ENCODE assay signal across 19 cellular contexts in genomic region chr22:28808716-28809355, GRCh38. TPM values are rescaled to one million over a fixed set of nuclear protein-coding genes. Genes with fewer than 3 reads are reported as not detected.
A peak's percentile ranks its signal among the peaks of the same experiment; 100 is the strongest.
DNase-seq lines count a peak whose midpoint lies in the region; ATAC-seq and TF ChIP-seq lines count a peak whose summit lies in the region.
"Had no signal": no experiment of that assay in that cellular context is flagged by ENCODE, and none has a peak within 500 bp of the region (broad histone marks: within the 10 kb centered on the region; RNA-seq: fewer than 3 reads in every experiment).

No MANE protein-coding gene starts in this region.

- no peak overlapping the region for H3K9ac ChIP-seq in neural progenitor cell

- ATAC-seq in body of pancreas (no peak), HG02852 (IDR thresholded peaks at IDR 0.05; ENCODE audit: unreplicated experiment) (no peak)
- ATAC-seq: gastrocnemius medialis had no signal

- H3K27me3 ChIP-seq in body of pancreas = no peaks in the 10 kb centered on the region
- no peaks in the 10 kb centered on the region for H3K27me3 ChIP-seq in neural progenitor cell
- no peaks in the 10 kb centered on the region for H3K27me3 ChIP-seq in brain microvascular endothelial cell (replicated peaks)
- H3K27me3 ChIP-seq: gastrocnemius medialis had no signal

- no peaks in the 10 kb centered on the region for H3K9me3 ChIP-seq in HEK293 (ENCODE audit: control insufficient read depth, insufficient read depth, low read depth, low read length)
- no peaks in the 10 kb centered on the region for H3K9me3 ChIP-seq in body of pancreas
- H3K9me3 ChIP-seq in neural progenitor cell (ENCODE audit: low read depth) = no peaks in the 10 kb centered on the region
- H3K9me3 ChIP-seq: gastrocnemius medialis had no signal

- DNase-seq in activated CD4-positive, alpha-beta T cell treated with anti-CD3 and anti-CD28 coated beads, Interleukin-2, amount 10 ng/mL, durations not matched to agents 24 days and 14 days = no peak
- no peak for DNase-seq in activated CD4-positive, alpha-beta T cell treated with anti-CD3 and anti-CD28 coated beads for 1 hour
- DNase-seq in body of pancreas = no peak
- no peak for DNase-seq in neural progenitor cell (ENCODE audit: low spot score)
- no peak for DNase-seq in DMS153 (lab: John Stamatoyannopoulos, UW)
- no peak for DNase-seq in brain microvascular endothelial cell
- DNase-seq: activated gamma-delta T cell treated with Interleukin-2 at 50 U/mL for 16 hours; CD4-positive, alpha-beta T cell; cortex of kidney; EL; gastrocnemius medialis; NCI-H1930; NCI-H510A; nephron progenitor cell; Right ventricle myocardium superior; stimulated activated naive CD4-positive, alpha-beta T cell treated with Interleukin-2 at 50 U/mL for 16 hours; T-helper 9 cell had no signal

- peaks cover 39% of the 10 kb centered on the region for H3K36me3 Mint-ChIP-seq in activated CD4-positive, alpha-beta T cell treated with anti-CD3 and anti-CD28 coated beads, Interleukin-2, amount 10 ng/mL, durations not matched to agents 24 days and 14 days (ENCODE audit: low read depth)
- H3K36me3 Mint-ChIP-seq in neural progenitor cell = peaks cover 5% of the 10 kb centered on the region

- H3K27ac ChIP-seq in HEK293 (ENCODE audit: extremely low read depth, low read depth, low read length) (no peak overlapping the region), body of pancreas (peak overlapping the region; percentile 11 to 91 (median 45)), neural progenitor cell (no peak overlapping the region), brain microvascular endothelial cell (no peak overlapping the region)
- H3K27ac ChIP-seq: gastrocnemius medialis had no signal

- in situ Hi-C loops in brain microvascular endothelial cell (cut with HindIII; ENCODE audit: low pct_ligation_motif_present, low sequenced_read_pairs) = no loop called here

- TF ChIP-seq POLR2A in body of pancreas (IDR thresholded peaks at IDR 0.05) = no peak

- no peaks in the 10 kb centered on the region for H3F3A ChIP-seq in neural progenitor cell (ENCODE audit: low read depth)

- no peaks in the 10 kb centered on the region for H3K27me3 Mint-ChIP-seq in activated CD4-positive, alpha-beta T cell treated with anti-CD3 and anti-CD28 coated beads, Interleukin-2, amount 10 ng/mL, durations not matched to agents 24 days and 14 days
- H3K27me3 Mint-ChIP-seq in neural progenitor cell (ENCODE audit: insufficient read depth, low read depth) = peaks cover 4% of the 10 kb centered on the region
- H3K27me3 Mint-ChIP-seq: CD4-positive, alpha-beta T cell had no signal

- no peaks in the 10 kb centered on the region for H4K20me1 ChIP-seq in neural progenitor cell (ENCODE audit: low read depth)

- intact Hi-C loops in activated CD4-positive, alpha-beta T cell treated with anti-CD3 and anti-CD28 coated beads, Interleukin-2, amount 10 ng/mL, durations not matched to agents 24 days and 14 days (cut with micrococcal nuclease) = no loop called here
- intact Hi-C loops in body of pancreas (cut with DNase I) = no loop called here

- peaks cover 58% of the 10 kb centered on the region for H3K4me1 Mint-ChIP-seq in activated CD4-positive, alpha-beta T cell treated with anti-CD3 and anti-CD28 coated beads, Interleukin-2, amount 10 ng/mL, durations not matched to agents 24 days and 14 days
- H3K4me1 Mint-ChIP-seq in neural progenitor cell = peaks cover 18% of the 10 kb centered on the region

- POLR2A ChIA-PET in HEK293 (lab: Yijun Ruan, JAX) = interaction anchor here (2.2 kb wide), 1 partner anchor 9 kb away, joined by 15 read pairs; the partner anchor contains the start of gene XBP1

- no peak overlapping the region for H3K4me3 ChIP-seq in HEK293 (ENCODE audit: low read depth, low read length)
- no peak overlapping the region for H3K4me3 ChIP-seq in body of pancreas
- H3K4me3 ChIP-seq in neural progenitor cell = no peak overlapping the region
- H3K4me3 ChIP-seq in brain microvascular endothelial cell (ENCODE audit: low read depth, low read length) = no peak overlapping the region
- H3K4me3 ChIP-seq: gastrocnemius medialis had no signal

- H3K9me3 Mint-ChIP-seq in activated CD4-positive, alpha-beta T cell treated with anti-CD3 and anti-CD28 coated beads, Interleukin-2, amount 10 ng/mL, durations not matched to agents 24 days and 14 days = no peaks in the 10 kb centered on the region
- no peaks in the 10 kb centered on the region for H3K9me3 Mint-ChIP-seq in neural progenitor cell
- H3K9me3 Mint-ChIP-seq: CD4-positive, alpha-beta T cell; nephron progenitor cell had no signal

- H3K4me1 ChIP-seq in HEK293 (ENCODE audit: control insufficient read depth, insufficient read depth, low read length) (no peaks in the 10 kb centered on the region), body of pancreas (peaks cover 70% of the 10 kb centered on the region), neural progenitor cell (no peaks in the 10 kb centered on the region)

- CTCF ChIA-PET in HEK293 (lab: Yijun Ruan, JAX) = interaction anchor here (0.7 to 3.6 kb wide), 2 partner anchors 20 to 83 kb away, joined by 3 to 15 read pairs; no protein-coding TSS in a partner anchor

- no peak overlapping the region for H3K4me2 ChIP-seq in neural progenitor cell

- TF ChIP-seq CTCF in HEK293 (tag by site-specific recombination; IDR thresholded peaks at IDR 0.05) (no peak), body of pancreas (IDR thresholded peaks at IDR 0.05) (no peak), neural progenitor cell (IDR thresholded peaks at IDR 0.05) (no peak), brain microvascular endothelial cell (IDR thresholded peaks at IDR 0.05; ENCODE audit: low read depth, low read length, missing control alignments) (no peak)

- H3K79me2 ChIP-seq in neural progenitor cell (ENCODE audit: low read depth) = no peaks in the 10 kb centered on the region

- H3K4me3 Mint-ChIP-seq in activated CD4-positive, alpha-beta T cell treated with anti-CD3 and anti-CD28 coated beads, Interleukin-2, amount 10 ng/mL, durations not matched to agents 24 days and 14 days = peak overlapping the region; percentile 47
- H3K4me3 Mint-ChIP-seq in neural progenitor cell = no peak overlapping the region
- H3K4me3 Mint-ChIP-seq: CD4-positive, alpha-beta T cell; nephron progenitor cell had no signal

- no peaks in the 10 kb centered on the region; a peak in 1 of 3 replicates for H3K36me3 ChIP-seq in HEK293 (ENCODE audit: control insufficient read depth in 2 of 2, insufficient read depth in 1 of 2, low read length in 2 of 2)
- no peaks in the 10 kb centered on the region for H3K36me3 ChIP-seq in body of pancreas (replicated peaks in 1 of 2; ENCODE audit: insufficient read depth in 1 of 2, low read depth in 2 of 2)
- no peaks in the 10 kb centered on the region for H3K36me3 ChIP-seq in neural progenitor cell
- H3K36me3 ChIP-seq in brain microvascular endothelial cell (replicated peaks) = no peaks in the 10 kb centered on the region
- H3K36me3 ChIP-seq: gastrocnemius medialis had no signal

- H3K27ac Mint-ChIP-seq in activated CD4-positive, alpha-beta T cell treated with anti-CD3 and anti-CD28 coated beads, Interleukin-2, amount 10 ng/mL, durations not matched to agents 24 days and 14 days = peak overlapping the region; percentile 58
- H3K27ac Mint-ChIP-seq in neural progenitor cell = peak overlapping the region; percentile 74
- H3K27ac Mint-ChIP-seq: CD4-positive, alpha-beta T cell; nephron progenitor cell had no signal

- no peak overlapping the region for H2AFZ ChIP-seq in neural progenitor cell (replicated peaks)

TF ChIP-seq in HEK293, 187 proteins besides CTCF, POLR2A, EP300 and RAD21:
- TF ChIP-seq ZNF692 (tag by site-specific recombination; IDR thresholded peaks at IDR 0.05) (0 out of 2 replicates have a peak, but pooled peaks have one; percentile 34), ZNF585B (tag by site-specific recombination; IDR thresholded peaks at IDR 0.05) (no peak), GLIS1 (tag by site-specific recombination; IDR thresholded peaks at IDR 0.05) (peak; percentile 84)
TF ChIP-seq in HEK293: peak in this region for 2.

RNA-seq across cellular contexts. Expression of gene XBP1, which starts 8.5 kb away (rescaled TPM):
- 133 and 135 TPM in 2 replicates for total RNA-seq in activated CD4-positive, alpha-beta T cell treated with anti-CD3 and anti-CD28 coated beads, Interleukin-2, amount 10 ng/mL, durations not matched to agents 24 days and 14 days
- total RNA-seq in body of pancreas = 100 to 1,000 TPM; 642 to 771 TPM
- total RNA-seq in neural progenitor cell (ENCODE audit: low replicate concordance) = 72.7 and 73.9 TPM in 2 replicates

RNA-seq across cellular contexts. Expression of gene CCDC117, which starts 36.3 kb away (rescaled TPM):
- total RNA-seq in activated CD4-positive, alpha-beta T cell treated with anti-CD3 and anti-CD28 coated beads, Interleukin-2, amount 10 ng/mL, durations not matched to agents 24 days and 14 days = 41.2 and 47.7 TPM in 2 replicates
- total RNA-seq in body of pancreas (10 to 100 TPM; 13.8 to 16.3 TPM), neural progenitor cell (ENCODE audit: low replicate concordance) (59.1 and 80.2 TPM in 2 replicates)

Comparison
In these comparisons a context has a peak if more than half of its experiments do, and no peak if none do; other contexts are left out.
1. H3K27ac ChIP-seq: peak in body of pancreas (4 of 4); none in HEK293 (single experiment), neural progenitor cell (single experiment) and brain microvascular endothelial cell (single experiment).